In genomic region chr7:2971914-2972530, GRCh38 we compare ENCODE assay signal across 11 cellular contexts.
DNase-seq lines count a peak whose midpoint lies in the region; ATAC-seq, FAIRE-seq and TF ChIP-seq lines count a peak whose summit lies in the region.
"Had no signal": no experiment of that assay in that cellular context is flagged by ENCODE, and none has a peak within 500 bp of the region (broad histone marks: within the 10 kb centered on the region; RNA-seq: fewer than 3 reads in every experiment).

No MANE protein-coding gene starts in this region.

- H3K9ac ChIP-seq in GM12878 (ENCODE audit: control insufficient read depth, insufficient read depth, low read length), result no peak overlapping the region
- H3K9ac ChIP-seq in smooth muscle cell (ENCODE audit: low read depth), result no peak overlapping the region

- peaks cover 0 to 2% of the 10 kb centered on the region in 2 experiments; a peak in 1 of 4 replicates for H3K36me3 ChIP-seq in GM12878 (ENCODE audit: control insufficient read depth in 2 of 2, insufficient read depth in 2 of 2, low read length in 1 of 2)
- no peaks in the 10 kb centered on the region for H3K36me3 ChIP-seq in gastrocnemius medialis
- H3K36me3 ChIP-seq in smooth muscle cell (ENCODE audit: low read depth), result no peaks in the 10 kb centered on the region

- H3K4me1 ChIP-seq in GM12878 (ENCODE audit: control insufficient read depth, insufficient read depth, low read length), result peaks cover 19% of the 10 kb centered on the region
- H3K4me1 ChIP-seq in gastrocnemius medialis, result no peaks in the 10 kb centered on the region
- no peaks in the 10 kb centered on the region for H3K4me1 ChIP-seq in smooth muscle cell (ENCODE audit: low read depth)
- no peaks in the 10 kb centered on the region for H3K4me1 ChIP-seq in foreskin keratinocyte

- no peaks in the 10 kb centered on the region for H4K20me1 ChIP-seq in GM12878 (ENCODE audit: control insufficient read depth, insufficient read depth)
- no peaks in the 10 kb centered on the region for H4K20me1 ChIP-seq in smooth muscle cell (ENCODE audit: low read depth)

- no peaks in the 10 kb centered on the region for H3F3A ChIP-seq in smooth muscle cell (ENCODE audit: low read depth)

- WGBS in GM12878 (ENCODE audit: insufficient coverage, insufficient replicate concordance, low lambda C conversion rate, missing lambda C conversion rate), result 35% methylated on average over 5 of the region's 5 CpGs
- WGBS in smooth muscle cell (ENCODE audit: low lambda C conversion rate), result 97% methylated on average over 5 of the region's 5 CpGs

- intact Hi-C loops in GM12878 (cut with micrococcal nuclease; ENCODE audit: unreplicated experiment), result no loop called here
- intact Hi-C loops in gastrocnemius medialis (cut with DNase I; ENCODE audit: low total_unique reads), result no loop called here

- no peaks in the 10 kb centered on the region for H3K27me3 ChIP-seq in GM12878 (replicated peaks in 1 of 2; ENCODE audit: control insufficient read depth in 2 of 2, insufficient read depth in 2 of 2, low read length in 1 of 2)
- H3K27me3 ChIP-seq in gastrocnemius medialis, result no peaks in the 10 kb centered on the region
- no peaks in the 10 kb centered on the region for H3K27me3 ChIP-seq in smooth muscle cell (ENCODE audit: low read depth)
- H3K27me3 ChIP-seq in foreskin keratinocyte, result no peaks in the 10 kb centered on the region

- FAIRE-seq in GM12891 (lab: Jason Lieb, UNC) (peak; percentile 77), GM12878 (lab: Jason Lieb, UNC) (peak; percentile 72)

- TF ChIP-seq RAD21 in GM12878 (IDR thresholded peaks at IDR 0.05; ENCODE audit: insufficient read depth, low read depth, low read length), result no peak

- H3K9me3 ChIP-seq in GM12878 (replicated peaks; ENCODE audit: control insufficient read depth, insufficient read depth, low read length) (no peaks in the 10 kb centered on the region; the same call in 1 of the 3 replicates), gastrocnemius medialis (no peaks in the 10 kb centered on the region), smooth muscle cell (replicated peaks; ENCODE audit: low read depth) (no peaks in the 10 kb centered on the region)

- BruUV-seq in GM12878 (replicated peaks; lab: Mats Ljungman, UMichigan), result no TSS peak

- SMC1A ChIA-PET in GM12878 (lab: Charles Lee; ENCODE audit: uncharacterized antibody, unreplicated experiment), result interaction anchor here (0.6 to 3.5 kb wide), 4 partner anchors 69 to 95 kb away, joined by 3 to 12 read pairs (median 6); no protein-coding TSS in a partner anchor

- CTCF ChIA-PET in GM12878 (lab: Yijun Ruan, JAX), result no interaction called here

- in situ Hi-C loops in GM12878 (cut with MboI), result no loop called here
- in situ Hi-C loops in gastrocnemius medialis (cut with MboI; ENCODE audit: low sequenced_read_pairs in 4 of 4), result no loop called here

- TF ChIP-seq CTCF in GM12878 (IDR thresholded peaks at IDR 0.05 in 2 of 3, conservative IDR thresholded peaks at IDR 0.05 in 1 of 3; ENCODE audit: control insufficient read depth in 2 of 3, extremely low read depth in 1 of 3, insufficient read depth in 1 of 3, low read depth in 3 of 3, low read length in 3 of 3) (no peak), gastrocnemius medialis (IDR thresholded peaks at IDR 0.05 in 4 of 5, conservative IDR thresholded peaks at IDR 0.05 in 1 of 5) (no peak), smooth muscle cell (IDR thresholded peaks at IDR 0.05; ENCODE audit: borderline replicate concordance, insufficient read depth, poor library complexity, severe bottlenecking) (no peak), foreskin keratinocyte (conservative IDR thresholded peaks at IDR 0.05) (no peak)

- H3K79me2 ChIP-seq in GM12878 (ENCODE audit: control insufficient read depth, insufficient read depth, low read length) (no peaks in the 10 kb centered on the region; the same call in 1 of the 2 replicates), smooth muscle cell (ENCODE audit: low read depth) (no peaks in the 10 kb centered on the region)

- no peak for DNase-seq in GM12891 (ENCODE audit: insufficient read length, low spot score)
- DNase-seq in GM12878 (ENCODE audit: low read depth, low spot score), result peak; percentile 57
- no peak for DNase-seq in activated CD4-positive, CD25-positive, alpha-beta regulatory T cell (lab: John Stamatoyannopoulos, UW)
- DNase-seq in gastrocnemius medialis, result no peak
- DNase-seq in smooth muscle cell (lab: John Stamatoyannopoulos, UW; ENCODE audit: unreplicated experiment), result no peak
- no peak for DNase-seq in foreskin keratinocyte
- DNase-seq: cortex of kidney, NCI-H446 had no signal

- H3K27ac ChIP-seq in GM12878 (ENCODE audit: control insufficient read depth, insufficient read depth) (peak overlapping the region; percentile 20), gastrocnemius medialis (no peak overlapping the region), smooth muscle cell (ENCODE audit: low read depth) (no peak overlapping the region), foreskin keratinocyte (no peak overlapping the region)
- H3K27ac ChIP-seq: HL-60 had no signal

- H3K4me2 ChIP-seq in GM12878 (ENCODE audit: control insufficient read depth, insufficient read depth) (peak overlapping the region; percentile 61), smooth muscle cell (no peak overlapping the region)

- TF ChIP-seq POLR2A in GM12891 (IDR thresholded peaks at IDR 0.05; ENCODE audit: low read depth, low read length), result no peak
- TF ChIP-seq POLR2A in GM12878 (IDR thresholded peaks at IDR 0.05; ENCODE audit: low read depth, low read length), result no peak
- TF ChIP-seq POLR2A in gastrocnemius medialis (IDR thresholded peaks at IDR 0.05), result no peak

- RAD21 ChIA-PET in GM12878 (lab: Charles Lee; ENCODE audit: unreplicated experiment), result no interaction called here

- H3K4me3 ChIP-seq in GM12878 (no peak overlapping the region), gastrocnemius medialis (no peak overlapping the region), smooth muscle cell (no peak overlapping the region)

- no peak; a peak in 1 of 4 replicates for TF ChIP-seq EP300 in GM12878 (IDR thresholded peaks at IDR 0.05; ENCODE audit: borderline replicate concordance in 1 of 2, control insufficient read depth in 1 of 2, low read depth in 2 of 2, low read length in 2 of 2)

- H2AFZ ChIP-seq in GM12878 (ENCODE audit: control insufficient read depth, low read depth, low read length), result no peak overlapping the region
- H2AFZ ChIP-seq in smooth muscle cell (ENCODE audit: low read depth), result no peak overlapping the region

- POLR2A ChIA-PET in GM12878 (lab: Charles Lee), result interaction anchor here (0.6 kb wide), 1 partner anchor 17 kb away, joined by 4 read pairs; no protein-coding TSS in a partner anchor

- peak; percentile 73 for ATAC-seq in GM19455 (IDR thresholded peaks at IDR 0.05; ENCODE audit: unreplicated experiment)
- ATAC-seq in HG03175 (IDR thresholded peaks at IDR 0.05; ENCODE audit: unreplicated experiment), result peak; percentile 64
- peak; percentile 89 for ATAC-seq in GM12878
- ATAC-seq in gastrocnemius medialis, result no peak
- no peak for ATAC-seq in foreskin keratinocyte

TF ChIP-seq in GM12891, 5 proteins besides CTCF, POLR2A, EP300 and RAD21:
- no peak for TF ChIP-seq POLR2AphosphoS5 (IDR thresholded peaks at IDR 0.05; ENCODE audit: low read depth, low read length)
- TF ChIP-seq SPI1 (IDR thresholded peaks at IDR 0.05; ENCODE audit: low read depth, low read length), result peak; percentile 87
- TF ChIP-seq POU2F2 (IDR thresholded peaks at IDR 0.05; ENCODE audit: low read depth, low read length), result no peak
- no peak for TF ChIP-seq PAX5 (IDR thresholded peaks at IDR 0.05; ENCODE audit: insufficient read depth, low read length, severe bottlenecking)
- no peak for TF ChIP-seq TAF1 (IDR thresholded peaks at IDR 0.05; ENCODE audit: low read depth, low read length)
TF ChIP-seq in GM12891: peak in this region for 1.

TF ChIP-seq in GM12878, 131 proteins besides CTCF, POLR2A, EP300 and RAD21 (continues in another document):
- TF ChIP-seq USF1 (IDR thresholded peaks at IDR 0.05; ENCODE audit: borderline replicate concordance, extremely low read length, insufficient read depth, low read depth, low read length) (no peak), IRF5 (IDR thresholded peaks at IDR 0.05; ENCODE audit: borderline replicate concordance) (no peak), RCOR1 (conservative IDR thresholded peaks at IDR 0.05; ENCODE audit: low read depth, low read length) (no peak), IKZF1 (conservative IDR thresholded peaks at IDR 0.05) (peak; percentile 79), BCL11A (IDR thresholded peaks at IDR 0.05; ENCODE audit: low read depth, low read length) (no peak), ZSCAN29 (IDR thresholded peaks at IDR 0.05) (no peak), IKZF2 (IDR thresholded peaks at IDR 0.05) (peak; percentile 76 to 79)

Comparison
In these comparisons a context has a peak if more than half of its experiments do, and no peak if none do; other contexts are left out.
1. ATAC-seq: peak in GM19455 (single experiment), HG03175 (single experiment) and GM12878 (single experiment); none in gastrocnemius medialis (0 of 2) and foreskin keratinocyte (single experiment).